16 cellular contexts compared by ENCODE assay signal in genomic region chr14:102201369-102201748, GRCh38.
DNase-seq lines count a peak whose midpoint lies in the region; ATAC-seq and TF ChIP-seq lines count a peak whose summit lies in the region.
"Had no signal": no experiment of that assay in that cellular context is flagged by ENCODE, and none has a peak within 500 bp of the region (broad histone marks: within the 10 kb centered on the region; RNA-seq: fewer than 3 reads in every experiment).

No MANE protein-coding gene starts in this region.

- TF ChIP-seq RAD21 in SK-N-SH (IDR thresholded peaks at IDR 0.05; ENCODE audit: low read length): no peak

- TF ChIP-seq EP300 in SK-N-SH (IDR thresholded peaks at IDR 0.05; ENCODE audit: borderline replicate concordance in 1 of 2, low read depth in 1 of 2, low read length in 1 of 2): no peak

- H3K4me3 ChIP-seq in SK-N-SH (ENCODE audit: low read depth in 2 of 2, low read length in 1 of 2): no peak overlapping the region
- H3K4me3 ChIP-seq: esophagus muscularis mucosa, SJSA1, upper lobe of right lung had no signal

- H3K9ac ChIP-seq in SK-N-SH: no peak overlapping the region

- peaks cover 5% of the 10 kb centered on the region for H3K36me3 Mint-ChIP-seq in T-helper 17 cell (ENCODE audit: low read depth)
- H3K36me3 Mint-ChIP-seq in central memory CD8-positive, alpha-beta T cell (ENCODE audit: insufficient read depth): peaks cover 46% of the 10 kb centered on the region

- H3K27ac ChIP-seq in substantia nigra (ENCODE audit: low read depth, low read length, poor library complexity, severe bottlenecking): peak overlapping the region; percentile 97
- H3K27ac ChIP-seq in SK-N-SH (ENCODE audit: low read depth in 2 of 2, low read length in 1 of 2): peak overlapping the region in 1 of 2 experiments; percentile 72; a peak in 1 of 4 replicates
- H3K27ac ChIP-seq: esophagus muscularis mucosa, SJSA1, upper lobe of right lung, VCaP had no signal

- peak overlapping the region; percentile 91 for H3K27ac Mint-ChIP-seq in T-helper 17 cell
- H3K27ac Mint-ChIP-seq in central memory CD8-positive, alpha-beta T cell (ENCODE audit: low read depth): peak overlapping the region; percentile 73

- H2AFZ ChIP-seq in SK-N-SH (ENCODE audit: low read depth): no peak overlapping the region

- CTCF ChIA-PET in SK-N-SH (lab: Yijun Ruan, JAX): interaction anchor here (1.0 kb wide), 1 partner anchor 113 kb away, joined by 6 read pairs; no protein-coding TSS in a partner anchor

- H3K79me2 ChIP-seq in SK-N-SH (ENCODE audit: insufficient read depth): peaks cover 41% of the 10 kb centered on the region; the same call in 1 of the 2 replicates

- peak; percentile 12 for DNase-seq in activated naive CD4-positive, alpha-beta T cell treated with Interleukin-2 at 50 U/mL for 16 hours
- DNase-seq in activated naive CD4-positive, alpha-beta T cell treated with anti-CD3 and anti-CD28 coated beads, Interleukin-2, amount 50 U/mL, for 16 hours: no peak
- DNase-seq in T-helper 17 cell: no peak
- no peak for DNase-seq in central memory CD8-positive, alpha-beta T cell (ENCODE audit: low spot score in 2 of 2)
- DNase-seq in substantia nigra (lab: John Stamatoyannopoulos, UW): no peak
- no peak for DNase-seq in DMS79 treated with DMSO at 0.1 percent for 48 hours (lab: John Stamatoyannopoulos, UW)
- no peak for DNase-seq in SK-N-SH
- DNase-seq: DMS 273 treated with DMSO at 0.1 percent for 48 hours, Karpas-422, NCI-H2029, upper lobe of right lung had no signal

- H3K4me2 ChIP-seq in SK-N-SH: no peak overlapping the region

- H3K27me3 ChIP-seq in SK-N-SH (ENCODE audit: insufficient read depth): no peaks in the 10 kb centered on the region
- H3K27me3 ChIP-seq: esophagus muscularis mucosa, SJSA1, upper lobe of right lung had no signal

- WGBS in SK-N-SH (ENCODE audit: low lambda C conversion rate): 94% methylated on average over 10 of the region's 10 CpGs

- no peaks in the 10 kb centered on the region for H3K9me2 ChIP-seq in SK-N-SH

- ATAC-seq in T-helper 17 cell: peak; percentile 50
- peak; percentile 59 for ATAC-seq in central memory CD8-positive, alpha-beta T cell (replicated peaks; ENCODE audit: extremely low read depth, poor library complexity, severe bottlenecking)
- ATAC-seq in HG03432 (IDR thresholded peaks at IDR 0.05; ENCODE audit: unreplicated experiment): no peak

- H3K9me3 Mint-ChIP-seq in central memory CD8-positive, alpha-beta T cell: no peaks in the 10 kb centered on the region
- H3K9me3 Mint-ChIP-seq: nephron had no signal

- no peaks in the 10 kb centered on the region for H3F3A ChIP-seq in SK-N-SH (replicated peaks; ENCODE audit: insufficient read depth)

- H4K20me1 ChIP-seq in SK-N-SH (ENCODE audit: insufficient read depth): peaks cover 9% of the 10 kb centered on the region; the same call in 1 of the 2 replicates

- no peaks in the 10 kb centered on the region for H3K27me3 Mint-ChIP-seq in T-helper 17 cell
- H3K27me3 Mint-ChIP-seq in central memory CD8-positive, alpha-beta T cell: no peaks in the 10 kb centered on the region

- POLR2A ChIA-PET in SK-N-SH (lab: Yijun Ruan, JAX): no interaction called here

- TF ChIP-seq CTCF in SK-N-SH (IDR thresholded peaks at IDR 0.05): no peak

- peak overlapping the region; percentile 72 for H3K4me3 Mint-ChIP-seq in T-helper 17 cell
- peak overlapping the region; percentile 51 for H3K4me3 Mint-ChIP-seq in central memory CD8-positive, alpha-beta T cell
- H3K4me3 Mint-ChIP-seq: nephron had no signal

- peaks cover 0 to 37% of the 10 kb centered on the region in 2 experiments; a peak in 2 of 4 replicates for H3K4me1 ChIP-seq in SK-N-SH (ENCODE audit: control insufficient read depth in 1 of 2, insufficient read depth in 2 of 2, low read depth in 1 of 2, low read length in 1 of 2)
- H3K4me1 ChIP-seq: SJSA1, upper lobe of right lung had no signal

- H3K4me1 Mint-ChIP-seq in T-helper 17 cell: peaks cover 49% of the 10 kb centered on the region
- H3K4me1 Mint-ChIP-seq in central memory CD8-positive, alpha-beta T cell: peaks cover 62% of the 10 kb centered on the region

- H3K9me3 ChIP-seq in T-helper 17 cell (ENCODE audit: control insufficient read depth, low read length, poor library complexity, severe bottlenecking) (no peaks in the 10 kb centered on the region), SK-N-SH (no peaks in the 10 kb centered on the region)
- H3K9me3 ChIP-seq: esophagus muscularis mucosa, SJSA1, upper lobe of right lung had no signal

- peaks cover 23 to 26% of the 10 kb centered on the region in 2 experiments for H3K36me3 ChIP-seq in SK-N-SH (replicated peaks in 1 of 2; ENCODE audit: control insufficient read depth in 1 of 2, insufficient read depth in 2 of 2, low read length in 1 of 2)

TF ChIP-seq in SK-N-SH, 30 proteins besides CTCF, POLR2A, EP300 and RAD21:
- TF ChIP-seq NFIC (IDR thresholded peaks at IDR 0.05; ENCODE audit: borderline replicate concordance) (no peak), FOXJ3 (CRISPR knock-in tag; IDR thresholded peaks at IDR 0.05) (no peak), MXI1 (IDR thresholded peaks at IDR 0.05; ENCODE audit: low read depth, low read length) (no peak), EZH2phosphoT487 (IDR thresholded peaks at IDR 0.05; ENCODE audit: borderline replicate concordance, low read depth) (no peak), SIN3A (IDR thresholded peaks at IDR 0.05; ENCODE audit: borderline replicate concordance, low read depth, low read length) (no peak), ELF1 (IDR thresholded peaks at IDR 0.05) (no peak), POLR2AphosphoS5 (IDR thresholded peaks at IDR 0.05; ENCODE audit: low read depth, low read length) (no peak), JUND (IDR thresholded peaks at IDR 0.05) (no peak), RFX5 (IDR thresholded peaks at IDR 0.05; ENCODE audit: low read length) (no peak), CHD2 (IDR thresholded peaks at IDR 0.05; ENCODE audit: low read length, partially characterized antibody) (no peak), RCOR1 (IDR thresholded peaks at IDR 0.05; ENCODE audit: low read length) (no peak), YY1 (IDR thresholded peaks at IDR 0.05; ENCODE audit: low read depth) (no peak), FOXM1 (IDR thresholded peaks at IDR 0.05; ENCODE audit: low read depth) (no peak), TCF12 (IDR thresholded peaks at IDR 0.05) (no peak), NRF1 (IDR thresholded peaks at IDR 0.05; ENCODE audit: low read depth, low read length) (no peak), FOSL2 (IDR thresholded peaks at IDR 0.05; ENCODE audit: borderline replicate concordance, low read depth) (no peak), USF1 (IDR thresholded peaks at IDR 0.05; ENCODE audit: borderline replicate concordance, low read depth) (no peak), IRF3 (IDR thresholded peaks at IDR 0.05; ENCODE audit: low read depth, low read length) (no peak)
